Comparison of ENCODE assay signal across 1 cellular context in the genomic region with DNA sequence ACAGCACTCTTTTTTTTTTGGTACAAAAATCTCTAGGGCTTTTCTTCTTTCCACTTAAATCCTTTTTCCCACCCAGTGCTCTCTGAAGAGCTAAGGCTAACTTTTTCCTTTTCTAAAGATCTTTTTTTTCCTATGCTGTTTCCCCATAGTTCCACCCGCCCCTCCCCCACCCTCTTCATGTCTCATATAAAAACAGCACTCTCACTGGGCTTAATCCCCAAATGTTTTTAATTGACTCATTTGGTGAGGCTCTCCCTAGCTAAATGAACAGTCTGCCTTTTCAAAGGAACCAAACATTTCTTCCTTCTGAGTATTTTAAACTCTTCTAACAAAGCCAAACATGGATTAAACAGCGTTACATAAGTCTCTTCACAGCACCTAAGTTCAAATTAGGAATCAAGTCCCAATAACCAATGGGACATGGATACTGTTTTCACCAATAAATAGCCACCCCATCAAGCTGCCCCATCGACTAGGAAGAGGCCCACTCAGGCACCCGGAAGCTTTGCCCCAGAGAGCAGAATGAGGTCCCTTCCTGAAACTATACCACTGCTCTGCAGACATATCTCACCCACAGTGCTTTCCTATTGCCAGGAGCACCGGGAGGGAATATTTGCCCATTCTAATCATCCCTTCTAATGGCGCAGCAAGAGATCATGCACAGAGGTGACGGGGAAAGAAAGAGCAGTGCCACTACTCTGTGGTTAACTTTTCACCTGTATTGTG.
TF ChIP-seq lines count a peak whose summit lies in the region.

No MANE protein-coding gene starts in this region.

TF ChIP-seq in WTC11, 78 proteins besides CTCF, POLR2A, EP300 and RAD21 (continued from another document):
- TF ChIP-seq, protein P1, sequence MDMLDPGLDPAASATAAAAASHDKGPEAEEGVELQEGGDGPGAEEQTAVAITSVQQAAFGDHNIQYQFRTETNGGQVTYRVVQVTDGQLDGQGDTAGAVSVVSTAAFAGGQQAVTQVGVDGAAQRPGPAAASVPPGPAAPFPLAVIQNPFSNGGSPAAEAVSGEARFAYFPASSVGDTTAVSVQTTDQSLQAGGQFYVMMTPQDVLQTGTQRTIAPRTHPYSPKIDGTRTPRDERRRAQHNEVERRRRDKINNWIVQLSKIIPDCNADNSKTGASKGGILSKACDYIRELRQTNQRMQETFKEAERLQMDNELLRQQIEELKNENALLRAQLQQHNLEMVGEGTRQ (CRISPR knock-in tag; IDR thresholded peaks at IDR 0.05): no peak
- no peak for TF ChIP-seq AFF4 (CRISPR knock-in tag; IDR thresholded peaks at IDR 0.05; ENCODE audit: borderline replicate concordance)
- TF ChIP-seq, protein P2, sequence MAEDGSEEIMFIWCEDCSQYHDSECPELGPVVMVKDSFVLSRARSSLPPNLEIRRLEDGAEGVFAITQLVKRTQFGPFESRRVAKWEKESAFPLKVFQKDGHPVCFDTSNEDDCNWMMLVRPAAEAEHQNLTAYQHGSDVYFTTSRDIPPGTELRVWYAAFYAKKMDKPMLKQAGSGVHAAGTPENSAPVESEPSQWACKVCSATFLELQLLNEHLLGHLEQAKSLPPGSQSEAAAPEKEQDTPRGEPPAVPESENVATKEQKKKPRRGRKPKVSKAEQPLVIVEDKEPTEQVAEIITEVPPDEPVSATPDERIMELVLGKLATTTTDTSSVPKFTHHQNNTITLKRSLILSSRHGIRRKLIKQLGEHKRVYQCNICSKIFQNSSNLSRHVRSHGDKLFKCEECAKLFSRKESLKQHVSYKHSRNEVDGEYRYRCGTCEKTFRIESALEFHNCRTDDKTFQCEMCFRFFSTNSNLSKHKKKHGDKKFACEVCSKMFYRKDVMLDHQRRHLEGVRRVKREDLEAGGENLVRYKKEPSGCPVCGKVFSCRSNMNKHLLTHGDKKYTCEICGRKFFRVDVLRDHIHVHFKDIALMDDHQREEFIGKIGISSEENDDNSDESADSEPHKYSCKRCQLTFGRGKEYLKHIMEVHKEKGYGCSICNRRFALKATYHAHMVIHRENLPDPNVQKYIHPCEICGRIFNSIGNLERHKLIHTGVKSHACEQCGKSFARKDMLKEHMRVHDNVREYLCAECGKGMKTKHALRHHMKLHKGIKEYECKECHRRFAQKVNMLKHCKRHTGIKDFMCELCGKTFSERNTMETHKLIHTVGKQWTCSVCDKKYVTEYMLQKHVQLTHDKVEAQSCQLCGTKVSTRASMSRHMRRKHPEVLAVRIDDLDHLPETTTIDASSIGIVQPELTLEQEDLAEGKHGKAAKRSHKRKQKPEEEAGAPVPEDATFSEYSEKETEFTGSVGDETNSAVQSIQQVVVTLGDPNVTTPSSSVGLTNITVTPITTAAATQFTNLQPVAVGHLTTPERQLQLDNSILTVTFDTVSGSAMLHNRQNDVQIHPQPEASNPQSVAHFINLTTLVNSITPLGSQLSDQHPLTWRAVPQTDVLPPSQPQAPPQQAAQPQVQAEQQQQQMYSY (CRISPR knock-in tag; IDR thresholded peaks at IDR 0.05): no peak
- TF ChIP-seq, protein P3, sequence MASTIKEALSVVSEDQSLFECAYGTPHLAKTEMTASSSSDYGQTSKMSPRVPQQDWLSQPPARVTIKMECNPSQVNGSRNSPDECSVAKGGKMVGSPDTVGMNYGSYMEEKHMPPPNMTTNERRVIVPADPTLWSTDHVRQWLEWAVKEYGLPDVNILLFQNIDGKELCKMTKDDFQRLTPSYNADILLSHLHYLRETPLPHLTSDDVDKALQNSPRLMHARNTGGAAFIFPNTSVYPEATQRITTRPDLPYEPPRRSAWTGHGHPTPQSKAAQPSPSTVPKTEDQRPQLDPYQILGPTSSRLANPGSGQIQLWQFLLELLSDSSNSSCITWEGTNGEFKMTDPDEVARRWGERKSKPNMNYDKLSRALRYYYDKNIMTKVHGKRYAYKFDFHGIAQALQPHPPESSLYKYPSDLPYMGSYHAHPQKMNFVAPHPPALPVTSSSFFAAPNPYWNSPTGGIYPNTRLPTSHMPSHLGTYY (CRISPR knock-in tag; IDR thresholded peaks at IDR 0.05): no peak
- TF ChIP-seq, protein P4, sequence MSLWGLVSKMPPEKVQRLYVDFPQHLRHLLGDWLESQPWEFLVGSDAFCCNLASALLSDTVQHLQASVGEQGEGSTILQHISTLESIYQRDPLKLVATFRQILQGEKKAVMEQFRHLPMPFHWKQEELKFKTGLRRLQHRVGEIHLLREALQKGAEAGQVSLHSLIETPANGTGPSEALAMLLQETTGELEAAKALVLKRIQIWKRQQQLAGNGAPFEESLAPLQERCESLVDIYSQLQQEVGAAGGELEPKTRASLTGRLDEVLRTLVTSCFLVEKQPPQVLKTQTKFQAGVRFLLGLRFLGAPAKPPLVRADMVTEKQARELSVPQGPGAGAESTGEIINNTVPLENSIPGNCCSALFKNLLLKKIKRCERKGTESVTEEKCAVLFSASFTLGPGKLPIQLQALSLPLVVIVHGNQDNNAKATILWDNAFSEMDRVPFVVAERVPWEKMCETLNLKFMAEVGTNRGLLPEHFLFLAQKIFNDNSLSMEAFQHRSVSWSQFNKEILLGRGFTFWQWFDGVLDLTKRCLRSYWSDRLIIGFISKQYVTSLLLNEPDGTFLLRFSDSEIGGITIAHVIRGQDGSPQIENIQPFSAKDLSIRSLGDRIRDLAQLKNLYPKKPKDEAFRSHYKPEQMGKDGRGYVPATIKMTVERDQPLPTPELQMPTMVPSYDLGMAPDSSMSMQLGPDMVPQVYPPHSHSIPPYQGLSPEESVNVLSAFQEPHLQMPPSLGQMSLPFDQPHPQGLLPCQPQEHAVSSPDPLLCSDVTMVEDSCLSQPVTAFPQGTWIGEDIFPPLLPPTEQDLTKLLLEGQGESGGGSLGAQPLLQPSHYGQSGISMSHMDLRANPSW (CRISPR knock-in tag; conservative IDR thresholded peaks at IDR 0.05; ENCODE audit: low read depth): no peak
- TF ChIP-seq, protein P5, sequence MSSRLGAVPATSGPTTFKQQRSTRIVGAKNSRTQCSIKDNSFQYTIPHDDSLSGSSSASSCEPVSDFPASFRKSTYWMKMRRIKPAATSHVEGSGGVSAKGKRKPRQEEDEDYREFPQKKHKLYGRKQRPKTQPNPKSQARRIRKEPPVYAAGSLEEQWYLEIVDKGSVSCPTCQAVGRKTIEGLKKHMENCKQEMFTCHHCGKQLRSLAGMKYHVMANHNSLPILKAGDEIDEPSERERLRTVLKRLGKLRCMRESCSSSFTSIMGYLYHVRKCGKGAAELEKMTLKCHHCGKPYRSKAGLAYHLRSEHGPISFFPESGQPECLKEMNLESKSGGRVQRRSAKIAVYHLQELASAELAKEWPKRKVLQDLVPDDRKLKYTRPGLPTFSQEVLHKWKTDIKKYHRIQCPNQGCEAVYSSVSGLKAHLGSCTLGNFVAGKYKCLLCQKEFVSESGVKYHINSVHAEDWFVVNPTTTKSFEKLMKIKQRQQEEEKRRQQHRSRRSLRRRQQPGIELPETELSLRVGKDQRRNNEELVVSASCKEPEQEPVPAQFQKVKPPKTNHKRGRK (CRISPR knock-in tag; IDR thresholded peaks at IDR 0.05; ENCODE audit: borderline replicate concordance): no peak
- no peak for TF ChIP-seq CBFB (CRISPR knock-in tag; IDR thresholded peaks at IDR 0.05; ENCODE audit: low read depth)
